ENCODE assay signal across 27 cellular contexts in genomic region chr6:17503051-17503450, GRCh38.
"Had no signal": no experiment of that assay in that cellular context is flagged by ENCODE, and none has a peak within 500 bp of the region (broad histone marks: within the 10 kb centered on the region; RNA-seq: fewer than 3 reads in every experiment).

No MANE protein-coding gene starts in this region.

- H3K36me3 ChIP-seq: adrenal gland, breast epithelium, WERI-Rb-1 had no signal

- H3K4me1 ChIP-seq: adrenal gland, breast epithelium had no signal

- DNase-seq: activated CD4-positive, alpha-beta T cell treated with anti-CD3 and anti-CD28 coated beads for 36 hours; activated CD8-positive, alpha-beta memory T cell treated with anti-CD3 and anti-CD28 coated beads, Interleukin-2, amount 50 U/mL, for 4 hours; activated CD8-positive, alpha-beta T cell treated with anti-CD3 and anti-CD28 coated beads for 36 hours; activated naive CD4-positive, alpha-beta T cell treated with anti-CD3 and anti-CD28 coated beads, Interleukin-2, amount 50 U/mL, for 16 hours; activated naive CD8-positive, alpha-beta T cell treated with anti-CD3 and anti-CD28 coated beads, Interleukin-2, amount 10 ng/mL, durations not matched to agents 7 days and 5 days; adrenal gland; aorta; caudate nucleus; Karpas-422; MM.1S; NCI-H1105 treated with DMSO at 0.1 percent for 48 hours; NCI-H1436 treated with DMSO at 0.1 percent for 48 hours; NCI-H187 treated with DMSO at 0.1 percent for 48 hours; NCI-H2081 treated with DMSO at 0.1 percent for 48 hours; NCI-H446; NCI-H524; NCI-H774; NK-92 treated with Interleukin-12 subunit alpha and Interleukin-12 subunit beta, amount 100 ng/mL, for 24 hours; OCI-M1; RPMI8226; T-helper 1 cell; WERI-Rb-1 had no signal

- H3K27ac ChIP-seq: adrenal gland, breast epithelium, SK-N-MC, WERI-Rb-1 had no signal

- H3K9me3 ChIP-seq: adrenal gland, breast epithelium had no signal

- ATAC-seq: activated CD4-positive, alpha-beta T cell treated with anti-CD3 and anti-CD28 coated beads for 36 hours; activated CD8-positive, alpha-beta T cell treated with anti-CD3 and anti-CD28 coated beads for 36 hours; K562; Panc1; Right ventricle myocardium inferior had no signal

- H3K27me3 ChIP-seq: adrenal gland, breast epithelium had no signal

- H3K4me3 ChIP-seq: adrenal gland, breast epithelium, K562, SK-N-MC had no signal
